ENCODE assay signal across 29 cellular contexts in genomic region chr12:93889516-93890202, GRCh38.
A peak's percentile ranks its signal among the peaks of the same experiment; 100 is the strongest.
DNase-seq lines count a peak whose midpoint lies in the region; TF ChIP-seq lines count a peak whose summit lies in the region.
"Had no signal": no experiment of that assay in that cellular context is flagged by ENCODE, and none has a peak within 500 bp of the region (broad histone marks: within the 10 kb centered on the region; RNA-seq: fewer than 3 reads in every experiment).

No MANE protein-coding gene starts in this region.

- H3K27me3 Mint-ChIP-seq in activated naive CD4-positive, alpha-beta T cell treated with anti-CD3 and anti-CD28 coated beads, Interleukin-2, amount 10 ng/mL, durations not matched to agents 7 days and 5 days: peaks cover under 1% of the 10 kb centered on the region
- H3K27me3 Mint-ChIP-seq in osteocyte (ENCODE audit: unreplicated experiment): no peaks in the 10 kb centered on the region
- H3K27me3 Mint-ChIP-seq: activated CD4-positive, alpha-beta T cell treated with anti-CD3 and anti-CD28 coated beads, Interleukin-2, amount 10 ng/mL, durations not matched to agents 7 days and 5 days; CD4-positive, alpha-beta memory T cell had no signal

- H3K4me1 Mint-ChIP-seq in activated naive CD4-positive, alpha-beta T cell treated with anti-CD3 and anti-CD28 coated beads, Interleukin-2, amount 10 ng/mL, durations not matched to agents 7 days and 5 days: peaks cover 25% of the 10 kb centered on the region
- peaks cover 29% of the 10 kb centered on the region for H3K4me1 Mint-ChIP-seq in osteocyte (ENCODE audit: unreplicated experiment)
- H3K4me1 Mint-ChIP-seq: CD4-positive, alpha-beta memory T cell; stimulated activated effector memory CD8-positive, alpha-beta T cell treated with anti-CD3 and anti-CD28 coated beads, Interleukin-12 subunit alpha, Interleukin-12 subunit beta, amount 100 ng/mL, for 72 hours had no signal

- H3K4me3 ChIP-seq in fibroblast of mammary gland (ENCODE audit: control insufficient read depth, low read depth, low read length) (no peak overlapping the region), transverse colon (no peak overlapping the region)
- H3K4me3 ChIP-seq: adrenal gland, body of pancreas, HAP-1, heart right ventricle, lung, mucosa of descending colon, right lobe of liver had no signal

- CTCF ChIA-PET in activated naive CD4-positive, alpha-beta T cell treated with anti-CD3 and anti-CD28 coated beads, Interleukin-2, amount 10 ng/mL, durations not matched to agents 7 days and 5 days (lab: Charles Lee): interaction anchor here (1.0 kb wide), 1 partner anchor 122 kb away, joined by 3 read pairs; no protein-coding TSS in a partner anchor

- 85 to 90% methylated on average over 7 to 9 of the region's 9 CpGs for WGBS in transverse colon (ENCODE audit: low coverage in 1 of 2), 2 donors

- TF ChIP-seq EP300 in transverse colon (IDR thresholded peaks at IDR 0.05; ENCODE audit: low read depth): no peak

- DNase-seq in activated naive CD4-positive, alpha-beta T cell treated with anti-CD3 and anti-CD28 coated beads, Interleukin-2, amount 10 ng/mL, durations not matched to agents 7 days and 5 days: no peak
- DNase-seq in activated naive CD4-positive, alpha-beta T cell treated with anti-CD3 and anti-CD28 coated beads, Interleukin-2, amount 50 U/mL, for 16 hours: no peak
- DNase-seq in NOMO-1 treated with dmso at 0.1 percent for 144 hours (lab: John Stamatoyannopoulos, UW; ENCODE audit: unreplicated experiment): peak; percentile 63
- peak; percentile 21 for DNase-seq in fibroblast of mammary gland (ENCODE audit: low read depth)
- DNase-seq in osteocyte (ENCODE audit: extremely low spot score, unreplicated experiment): no peak
- no peak for DNase-seq in transverse colon
- no peak for DNase-seq in NCI-H345 treated with DMSO at 0.1 percent for 48 hours (lab: John Stamatoyannopoulos, UW; ENCODE audit: unreplicated experiment)
- DNase-seq in NCI-H1092 (lab: John Stamatoyannopoulos, UW): no peak
- DNase-seq: activated CD4-positive, alpha-beta T cell treated with anti-CD3 and anti-CD28 coated beads, Interleukin-2, amount 10 ng/mL, durations not matched to agents 7 days and 5 days; activated naive CD4-positive, alpha-beta T cell; activated T-cell treated with anti-CD3 and anti-CD28 coated beads, Interleukin-2, amount 50 U/mL, for 48 hours; body of pancreas; CD4-positive, alpha-beta memory T cell; dermis blood vessel endothelial cell; heart right ventricle; kidney glomerular epithelial cell; mucosa of descending colon; NCI-H1092 treated with DMSO at 0.1 percent for 48 hours; NCI-H187 treated with DMSO at 0.1 percent for 48 hours; NCI-H2171 treated with DMSO at 0.1 percent for 48 hours; NCI-H524 treated with DMSO at 0.1 percent for 48 hours; stimulated activated CD4-positive, alpha-beta T cell treated with anti-CD3 and anti-CD28 coated beads, Interleukin-4, amount 100 ng/mL, for 24 hours; WERI-Rb-1 had no signal

- H3K4me1 ChIP-seq in transverse colon: peaks cover 0 to 15% (median 3%) of the 10 kb centered on the region in 4 donors
- H3K4me1 ChIP-seq: right lobe of liver had no signal

- peak overlapping the region; percentile 17 for H3K27ac Mint-ChIP-seq in activated naive CD4-positive, alpha-beta T cell treated with anti-CD3 and anti-CD28 coated beads, Interleukin-2, amount 10 ng/mL, durations not matched to agents 7 days and 5 days
- H3K27ac Mint-ChIP-seq in osteocyte (ENCODE audit: unreplicated experiment): peak overlapping the region; percentile 29
- H3K27ac Mint-ChIP-seq: activated CD4-positive, alpha-beta T cell treated with anti-CD3 and anti-CD28 coated beads, Interleukin-2, amount 10 ng/mL, durations not matched to agents 7 days and 5 days; stimulated activated effector memory CD8-positive, alpha-beta T cell treated with anti-CD3 and anti-CD28 coated beads, Interleukin-12 subunit alpha, Interleukin-12 subunit beta, amount 100 ng/mL, for 72 hours; type B pancreatic cell had no signal

- intact Hi-C loops in transverse colon (cut with DNase I; ENCODE audit: low total_unique reads): loop anchor here (10.0 kb wide), 1 partner anchor 125 kb away; no protein-coding TSS in a partner anchor

- no peak overlapping the region for H3K27ac ChIP-seq in transverse colon
- H3K27ac ChIP-seq: adrenal gland, body of pancreas, heart right ventricle, right lobe of liver, WERI-Rb-1 had no signal

- in situ Hi-C loops in transverse colon (cut with MboI; ENCODE audit: low pct_ligation_motif_present in 1 of 4, low pct_unique_long_range_greater_than_20kb in 1 of 4, low sequenced_read_pairs in 3 of 4): no loop called here

- H3K36me3 Mint-ChIP-seq in activated naive CD4-positive, alpha-beta T cell treated with anti-CD3 and anti-CD28 coated beads, Interleukin-2, amount 10 ng/mL, durations not matched to agents 7 days and 5 days: peaks cover under 1% of the 10 kb centered on the region
- H3K36me3 Mint-ChIP-seq in osteocyte (ENCODE audit: unreplicated experiment): no peaks in the 10 kb centered on the region
- H3K36me3 Mint-ChIP-seq: CD4-positive, alpha-beta memory T cell; stimulated activated effector memory CD8-positive, alpha-beta T cell treated with anti-CD3 and anti-CD28 coated beads, Interleukin-12 subunit alpha, Interleukin-12 subunit beta, amount 100 ng/mL, for 72 hours; type B pancreatic cell had no signal

- TF ChIP-seq POLR2A in transverse colon (IDR thresholded peaks at IDR 0.05): no peak

- no peak overlapping the region for H3K4me3 Mint-ChIP-seq in activated naive CD4-positive, alpha-beta T cell treated with anti-CD3 and anti-CD28 coated beads, Interleukin-2, amount 10 ng/mL, durations not matched to agents 7 days and 5 days
- H3K4me3 Mint-ChIP-seq in osteocyte (ENCODE audit: unreplicated experiment): no peak overlapping the region
- H3K4me3 Mint-ChIP-seq: activated CD4-positive, alpha-beta T cell treated with anti-CD3 and anti-CD28 coated beads, Interleukin-2, amount 10 ng/mL, durations not matched to agents 7 days and 5 days; CD4-positive, alpha-beta memory T cell; stimulated activated effector memory CD8-positive, alpha-beta T cell treated with anti-CD3 and anti-CD28 coated beads, Interleukin-12 subunit alpha, Interleukin-12 subunit beta, amount 100 ng/mL, for 72 hours; type B pancreatic cell had no signal

- no peak for TF ChIP-seq CTCF in fibroblast of mammary gland (conservative IDR thresholded peaks at IDR 0.05; ENCODE audit: control insufficient read depth, insufficient read depth, low read depth, low read length)
- no peak for TF ChIP-seq CTCF in osteocyte (IDR thresholded peaks at IDR 0.05)
- no peak for TF ChIP-seq CTCF in transverse colon (IDR thresholded peaks at IDR 0.05)

- no peaks in the 10 kb centered on the region for H3K36me3 ChIP-seq in transverse colon
- H3K36me3 ChIP-seq: adrenal gland, HAP-1, heart right ventricle, right lobe of liver, WERI-Rb-1 had no signal

- no peaks in the 10 kb centered on the region for H3K9me3 ChIP-seq in transverse colon
- H3K9me3 ChIP-seq: adrenal gland, body of pancreas, HAP-1, heart right ventricle, mucosa of descending colon, right lobe of liver had no signal

- H3K9me3 Mint-ChIP-seq in activated naive CD4-positive, alpha-beta T cell treated with anti-CD3 and anti-CD28 coated beads, Interleukin-2, amount 10 ng/mL, durations not matched to agents 7 days and 5 days: no peaks in the 10 kb centered on the region
- no peaks in the 10 kb centered on the region for H3K9me3 Mint-ChIP-seq in osteocyte (ENCODE audit: unreplicated experiment)
- H3K9me3 Mint-ChIP-seq: activated CD4-positive, alpha-beta T cell treated with anti-CD3 and anti-CD28 coated beads, Interleukin-2, amount 10 ng/mL, durations not matched to agents 7 days and 5 days; CD4-positive, alpha-beta memory T cell; stimulated activated effector memory CD8-positive, alpha-beta T cell treated with anti-CD3 and anti-CD28 coated beads, Interleukin-12 subunit alpha, Interleukin-12 subunit beta, amount 100 ng/mL, for 72 hours; type B pancreatic cell had no signal

- no peaks in the 10 kb centered on the region for H3K27me3 ChIP-seq in transverse colon
- H3K27me3 ChIP-seq: adrenal gland, body of pancreas, heart right ventricle, right lobe of liver had no signal

Comparison
In these comparisons a context has a peak if more than half of its experiments do, and no peak if none do; other contexts are left out.
1. DNase-seq: peak in NOMO-1 treated with dmso at 0.1 percent for 144 hours (single experiment) and fibroblast of mammary gland (single experiment); none in activated naive CD4-positive, alpha-beta T cell treated with anti-CD3 and anti-CD28 coated beads, Interleukin-2, amount 10 ng/mL, durations not matched to agents 7 days and 5 days (single experiment), activated naive CD4-positive, alpha-beta T cell treated with anti-CD3 and anti-CD28 coated beads, Interleukin-2, amount 50 U/mL, for 16 hours (single experiment), osteocyte (single experiment), transverse colon (single experiment), NCI-H345 treated with DMSO at 0.1 percent for 48 hours (single experiment) and NCI-H1092 (single experiment).